Comparison of ENCODE assay signal across 1 cellular context in the genomic region with DNA sequence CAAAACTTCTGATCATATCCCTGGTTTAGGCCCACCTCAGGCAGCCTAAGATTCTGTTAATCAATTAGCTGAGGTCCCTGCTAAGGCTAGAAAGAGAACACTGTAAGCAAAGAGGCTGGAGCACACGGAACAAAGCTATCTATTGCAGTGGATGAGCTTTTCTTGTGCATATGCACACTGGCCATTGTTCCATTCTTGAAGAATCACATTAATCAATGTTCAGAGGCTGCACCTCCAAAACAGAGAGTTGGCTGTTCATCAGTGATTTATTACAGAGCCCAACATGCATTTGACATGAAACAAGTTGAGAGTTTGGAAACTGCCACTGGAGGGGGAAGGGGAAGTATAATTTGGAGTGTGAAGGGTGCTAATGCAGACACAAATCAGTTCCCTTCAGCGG.
TF ChIP-seq lines count a peak whose summit lies in the region.

No MANE protein-coding gene starts in this region.

TF ChIP-seq in GM23338, 12 proteins besides CTCF, POLR2A, EP300 and RAD21 (continued from another document):
- TF ChIP-seq, protein P1, sequence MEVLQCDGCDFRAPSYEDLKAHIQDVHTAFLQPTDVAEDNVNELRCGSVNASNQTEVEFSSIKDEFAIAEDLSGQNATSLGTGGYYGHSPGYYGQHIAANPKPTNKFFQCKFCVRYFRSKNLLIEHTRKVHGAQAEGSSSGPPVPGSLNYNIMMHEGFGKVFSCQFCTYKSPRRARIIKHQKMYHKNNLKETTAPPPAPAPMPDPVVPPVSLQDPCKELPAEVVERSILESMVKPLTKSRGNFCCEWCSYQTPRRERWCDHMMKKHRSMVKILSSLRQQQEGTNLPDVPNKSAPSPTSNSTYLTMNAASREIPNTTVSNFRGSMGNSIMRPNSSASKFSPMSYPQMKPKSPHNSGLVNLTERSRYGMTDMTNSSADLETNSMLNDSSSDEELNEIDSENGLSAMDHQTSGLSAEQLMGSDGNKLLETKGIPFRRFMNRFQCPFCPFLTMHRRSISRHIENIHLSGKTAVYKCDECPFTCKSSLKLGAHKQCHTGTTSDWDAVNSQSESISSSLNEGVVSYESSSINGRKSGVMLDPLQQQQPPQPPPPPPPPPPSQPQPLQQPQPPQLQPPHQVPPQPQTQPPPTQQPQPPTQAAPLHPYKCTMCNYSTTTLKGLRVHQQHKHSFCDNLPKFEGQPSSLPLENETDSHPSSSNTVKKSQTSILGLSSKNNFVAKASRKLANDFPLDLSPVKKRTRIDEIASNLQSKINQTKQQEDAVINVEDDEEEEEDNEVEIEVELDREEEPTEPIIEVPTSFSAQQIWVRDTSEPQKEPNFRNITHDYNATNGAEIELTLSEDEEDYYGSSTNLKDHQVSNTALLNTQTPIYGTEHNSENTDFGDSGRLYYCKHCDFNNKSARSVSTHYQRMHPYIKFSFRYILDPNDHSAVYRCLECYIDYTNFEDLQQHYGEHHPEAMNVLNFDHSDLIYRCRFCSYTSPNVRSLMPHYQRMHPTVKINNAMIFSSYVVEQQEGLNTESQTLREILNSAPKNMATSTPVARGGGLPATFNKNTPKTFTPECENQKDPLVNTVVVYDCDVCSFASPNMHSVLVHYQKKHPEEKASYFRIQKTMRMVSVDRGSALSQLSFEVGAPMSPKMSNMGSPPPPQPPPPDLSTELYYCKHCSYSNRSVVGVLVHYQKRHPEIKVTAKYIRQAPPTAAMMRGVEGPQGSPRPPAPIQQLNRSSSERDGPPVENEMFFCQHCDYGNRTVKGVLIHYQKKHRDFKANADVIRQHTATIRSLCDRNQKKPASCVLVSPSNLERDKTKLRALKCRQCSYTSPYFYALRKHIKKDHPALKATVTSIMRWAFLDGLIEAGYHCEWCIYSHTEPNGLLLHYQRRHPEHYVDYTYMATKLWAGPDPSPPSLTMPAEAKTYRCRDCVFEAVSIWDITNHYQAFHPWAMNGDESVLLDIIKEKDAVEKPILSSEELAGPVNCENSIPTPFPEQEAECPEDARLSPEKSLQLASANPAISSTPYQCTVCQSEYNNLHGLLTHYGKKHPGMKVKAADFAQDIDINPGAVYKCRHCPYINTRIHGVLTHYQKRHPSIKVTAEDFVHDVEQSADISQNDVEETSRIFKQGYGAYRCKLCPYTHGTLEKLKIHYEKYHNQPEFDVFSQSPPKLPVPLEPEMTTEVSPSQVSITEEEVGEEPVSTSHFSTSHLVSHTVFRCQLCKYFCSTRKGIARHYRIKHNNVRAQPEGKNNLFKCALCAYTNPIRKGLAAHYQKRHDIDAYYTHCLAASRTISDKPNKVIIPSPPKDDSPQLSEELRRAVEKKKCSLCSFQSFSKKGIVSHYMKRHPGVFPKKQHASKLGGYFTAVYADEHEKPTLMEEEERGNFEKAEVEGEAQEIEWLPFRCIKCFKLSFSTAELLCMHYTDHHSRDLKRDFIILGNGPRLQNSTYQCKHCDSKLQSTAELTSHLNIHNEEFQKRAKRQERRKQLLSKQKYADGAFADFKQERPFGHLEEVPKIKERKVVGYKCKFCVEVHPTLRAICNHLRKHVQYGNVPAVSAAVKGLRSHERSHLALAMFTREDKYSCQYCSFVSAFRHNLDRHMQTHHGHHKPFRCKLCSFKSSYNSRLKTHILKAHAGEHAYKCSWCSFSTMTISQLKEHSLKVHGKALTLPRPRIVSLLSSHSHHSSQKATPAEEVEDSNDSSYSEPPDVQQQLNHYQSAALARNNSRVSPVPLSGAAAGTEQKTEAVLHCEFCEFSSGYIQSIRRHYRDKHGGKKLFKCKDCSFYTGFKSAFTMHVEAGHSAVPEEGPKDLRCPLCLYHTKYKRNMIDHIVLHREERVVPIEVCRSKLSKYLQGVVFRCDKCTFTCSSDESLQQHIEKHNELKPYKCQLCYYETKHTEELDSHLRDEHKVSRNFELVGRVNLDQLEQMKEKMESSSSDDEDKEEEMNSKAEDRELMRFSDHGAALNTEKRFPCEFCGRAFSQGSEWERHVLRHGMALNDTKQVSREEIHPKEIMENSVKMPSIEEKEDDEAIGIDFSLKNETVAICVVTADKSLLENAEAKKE (CRISPR knock-in tag; IDR thresholded peaks at IDR 0.05): no peak
- TF ChIP-seq STAT1 (IDR thresholded peaks at IDR 0.05; ENCODE audit: unreplicated experiment) (no peak), CREB1 (CRISPR knock-in tag; IDR thresholded peaks at IDR 0.05; ENCODE audit: low read depth) (no peak), EZH2 (IDR thresholded peaks at IDR 0.05; ENCODE audit: low read depth, unreplicated experiment) (no peak)
- TF ChIP-seq, protein P2, sequence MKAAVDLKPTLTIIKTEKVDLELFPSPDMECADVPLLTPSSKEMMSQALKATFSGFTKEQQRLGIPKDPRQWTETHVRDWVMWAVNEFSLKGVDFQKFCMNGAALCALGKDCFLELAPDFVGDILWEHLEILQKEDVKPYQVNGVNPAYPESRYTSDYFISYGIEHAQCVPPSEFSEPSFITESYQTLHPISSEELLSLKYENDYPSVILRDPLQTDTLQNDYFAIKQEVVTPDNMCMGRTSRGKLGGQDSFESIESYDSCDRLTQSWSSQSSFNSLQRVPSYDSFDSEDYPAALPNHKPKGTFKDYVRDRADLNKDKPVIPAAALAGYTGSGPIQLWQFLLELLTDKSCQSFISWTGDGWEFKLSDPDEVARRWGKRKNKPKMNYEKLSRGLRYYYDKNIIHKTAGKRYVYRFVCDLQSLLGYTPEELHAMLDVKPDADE (IDR thresholded peaks at IDR 0.05): no peak
